10 cellular contexts compared by ENCODE assay signal in the genomic region with DNA sequence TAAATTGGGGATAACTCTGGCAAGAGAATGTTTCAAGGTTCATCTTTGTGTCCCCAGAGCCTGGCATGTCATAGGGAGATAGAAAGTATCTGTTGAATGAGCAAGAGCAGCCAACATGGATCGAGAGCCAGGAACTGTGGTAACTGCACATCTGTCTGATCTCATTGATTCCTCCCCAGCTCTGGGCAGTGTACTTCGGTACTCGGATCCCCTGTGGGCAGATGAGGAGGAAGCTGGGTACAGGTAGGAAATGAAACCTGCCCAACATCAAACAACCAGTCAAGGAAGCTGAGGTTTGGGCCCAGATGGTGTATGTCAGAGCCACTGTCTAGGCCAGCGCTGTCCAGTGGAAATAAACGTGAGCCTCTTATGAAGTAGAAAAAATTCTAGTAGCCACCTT.
DNase-seq lines count a peak whose midpoint lies in the region; ATAC-seq lines count a peak whose summit lies in the region.
"Had no signal": no experiment of that assay in that cellular context is flagged by ENCODE, and none has a peak within 500 bp of the region (broad histone marks: within the 10 kb centered on the region; RNA-seq: fewer than 3 reads in every experiment).

No MANE protein-coding gene starts in this region.

- H3K9me3 Mint-ChIP-seq in activated T-cell treated with anti-CD3 and anti-CD28 coated beads, Interleukin-2, amount 50 U/mL, for 72 hours = no peaks in the 10 kb centered on the region
- no peaks in the 10 kb centered on the region for H3K9me3 Mint-ChIP-seq in activated naive CD4-positive, alpha-beta T cell treated with anti-CD3 and anti-CD28 coated beads, Interleukin-2, amount 50 U/mL, for 24 hours

- H3K27me3 Mint-ChIP-seq in activated T-cell treated with anti-CD3 and anti-CD28 coated beads, Interleukin-2, amount 50 U/mL, for 72 hours (ENCODE audit: low read depth) = no peaks in the 10 kb centered on the region
- H3K27me3 Mint-ChIP-seq in activated naive CD4-positive, alpha-beta T cell treated with anti-CD3 and anti-CD28 coated beads, Interleukin-2, amount 50 U/mL, for 24 hours = no peaks in the 10 kb centered on the region

- H3K27ac Mint-ChIP-seq in activated T-cell treated with anti-CD3 and anti-CD28 coated beads, Interleukin-2, amount 50 U/mL, for 72 hours = no peak overlapping the region
- H3K27ac Mint-ChIP-seq in activated naive CD4-positive, alpha-beta T cell treated with anti-CD3 and anti-CD28 coated beads, Interleukin-2, amount 50 U/mL, for 24 hours = peak overlapping the region; percentile 86

- no peaks in the 10 kb centered on the region for H3K36me3 Mint-ChIP-seq in activated T-cell treated with anti-CD3 and anti-CD28 coated beads, Interleukin-2, amount 50 U/mL, for 72 hours (ENCODE audit: insufficient read depth in 2 of 2)
- no peaks in the 10 kb centered on the region for H3K36me3 Mint-ChIP-seq in activated naive CD4-positive, alpha-beta T cell treated with anti-CD3 and anti-CD28 coated beads, Interleukin-2, amount 50 U/mL, for 24 hours

- DNase-seq in activated T-cell treated with anti-CD3 and anti-CD28 coated beads, Interleukin-2, amount 50 U/mL, for 72 hours = no peak
- DNase-seq in activated T-cell treated with anti-CD3 and anti-CD28 coated beads for 4 hours (no peak), inferior parietal cortex (ENCODE audit: extremely low spot score) (no peak), SIG-M5 (lab: John Stamatoyannopoulos, UW) (no peak)
- no peak for DNase-seq in stimulated activated naive CD8-positive, alpha-beta T cell treated with anti-CD3 and anti-CD28 coated beads, Interleukin-15, Interleukin-2, amounts not matched to agents 100 U/mL and 50 U/mL, for 24 hours
- DNase-seq: kidney glomerular epithelial cell, NCI-H187 had no signal

- H3K4me3 Mint-ChIP-seq in activated T-cell treated with anti-CD3 and anti-CD28 coated beads, Interleukin-2, amount 50 U/mL, for 72 hours = peak overlapping the region in 1 of 2 donors; percentile 52
- H3K4me3 Mint-ChIP-seq in activated naive CD4-positive, alpha-beta T cell treated with anti-CD3 and anti-CD28 coated beads, Interleukin-2, amount 50 U/mL, for 24 hours = peak overlapping the region; percentile 74

- ATAC-seq in activated T-cell treated with anti-CD3 and anti-CD28 coated beads, Interleukin-2, amount 50 U/mL, for 72 hours (replicated peaks in 1 of 2) = peak; percentile 65 to 74
- ATAC-seq in HG03060 (IDR thresholded peaks at IDR 0.05; ENCODE audit: low read depth, unreplicated experiment) = peak; percentile 51
- ATAC-seq in stimulated activated naive CD8-positive, alpha-beta T cell treated with anti-CD3 and anti-CD28 coated beads, Interleukin-15, Interleukin-2, amounts not matched to agents 100 U/mL and 50 U/mL, for 24 hours = peak; percentile 50
- no peak for ATAC-seq in GM19455 (IDR thresholded peaks at IDR 0.05; ENCODE audit: unreplicated experiment)

- H3K4me1 Mint-ChIP-seq in activated T-cell treated with anti-CD3 and anti-CD28 coated beads, Interleukin-2, amount 50 U/mL, for 72 hours (ENCODE audit: low read depth) = peaks cover 70% of the 10 kb centered on the region
- peaks cover 90% of the 10 kb centered on the region for H3K4me1 Mint-ChIP-seq in activated naive CD4-positive, alpha-beta T cell treated with anti-CD3 and anti-CD28 coated beads, Interleukin-2, amount 50 U/mL, for 24 hours
